ENCODE assay signal across 8 cellular contexts in the genomic region with DNA sequence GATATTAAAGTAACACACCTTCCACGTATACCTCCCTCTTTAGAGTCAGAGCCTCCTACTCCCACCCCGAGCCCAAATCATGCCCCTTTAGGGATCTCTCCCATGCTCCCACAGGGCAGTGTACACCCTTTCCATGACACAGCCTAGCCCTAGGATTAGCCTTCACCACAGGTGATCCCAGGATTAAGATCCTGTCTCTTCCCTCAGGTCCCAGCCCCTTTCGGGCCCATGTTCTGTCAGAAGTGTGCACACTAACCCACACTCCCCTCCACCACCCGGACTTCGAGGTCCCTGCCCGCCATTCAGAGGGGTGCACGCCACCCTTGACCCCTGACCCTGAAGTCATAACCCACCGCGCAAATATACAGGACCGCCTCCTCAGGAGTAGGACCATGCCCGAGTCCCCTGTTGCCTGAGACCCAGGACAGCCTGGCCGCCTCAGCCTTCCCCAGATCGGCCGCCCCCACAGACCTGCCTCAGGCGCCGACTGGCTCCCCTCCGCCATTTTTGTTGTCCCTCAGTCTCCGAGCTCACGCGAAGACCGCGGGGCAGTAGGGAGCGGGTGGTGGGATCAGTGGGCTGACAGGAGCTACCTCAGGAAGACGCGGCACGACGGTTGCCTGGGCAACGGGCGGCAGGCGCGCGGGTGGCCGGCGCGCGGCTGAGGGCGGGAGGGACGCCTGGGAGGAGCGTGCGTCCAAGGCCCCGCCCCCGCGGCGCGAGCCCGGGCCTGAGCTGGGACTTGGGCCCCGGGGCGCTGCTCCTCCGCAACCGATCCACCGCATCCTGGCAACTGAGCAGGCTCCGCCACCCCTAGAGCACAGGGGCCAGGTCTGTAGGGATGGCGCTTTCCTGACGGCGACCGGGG. TPM values are rescaled to one million over a fixed set of nuclear protein-coding genes. Genes with fewer than 3 reads are reported as not detected.
DNase-seq lines count a peak whose midpoint lies in the region; ATAC-seq and TF ChIP-seq lines count a peak whose summit lies in the region.

Gene AGBL4 (minus strand): TSS at position 663 of the 868 bp plus-strand sequence.

- CTCF ChIA-PET in Caco-2 (lab: Charles Lee) (no interaction called here), WTC11 (lab: Charles Lee) (interaction anchor here (1.0 to 3.0 kb wide), 12 partner anchors 8 to 1153 kb away, joined by 3 to 44 read pairs (median 4); no protein-coding TSS in a partner anchor)

- peak; percentile 23 to 37 for DNase-seq in Caco-2
- DNase-seq in LNCaP clone FGC (ENCODE audit: low read depth) = peak; percentile 13
- DNase-seq in WTC11 (ENCODE audit: low spot score) = peak; percentile 82
- peak; percentile 70 for DNase-seq in osteoblast (ENCODE audit: insufficient read length, low spot score, missing footprints)
- DNase-seq in HFFc6 = no peak
- no peak for DNase-seq in MV-4-11 (lab: John Stamatoyannopoulos, UW)

- no peaks in the 10 kb centered on the region for H4K20me1 ChIP-seq in osteoblast (ENCODE audit: insufficient read depth, low read length)

- H3K27me3 ChIP-seq in Caco-2 (replicated peaks; ENCODE audit: control insufficient read depth, insufficient read depth, low read length) (no peaks in the 10 kb centered on the region), gastroesophageal sphincter (peaks cover 35% of the 10 kb centered on the region), osteoblast (ENCODE audit: insufficient read depth, low read length) (no peaks in the 10 kb centered on the region)

- no peak for TF ChIP-seq EP300 in gastroesophageal sphincter (IDR thresholded peaks at IDR 0.05)

- no TSS peak for BruUV-seq in Caco-2 (replicated peaks; lab: Mats Ljungman, UMichigan)

- no peaks in the 10 kb centered on the region for H3K4me1 Mint-ChIP-seq in Caco-2 (ENCODE audit: low read depth, unreplicated experiment)
- H3K4me1 Mint-ChIP-seq in WTC11 = peaks cover 6% of the 10 kb centered on the region; the same call in 1 of the 2 replicates
- no peaks in the 10 kb centered on the region for H3K4me1 Mint-ChIP-seq in HFFc6 (ENCODE audit: low read depth)

- no peak within 1 kb of the TSS for H3K27ac Mint-ChIP-seq in Caco-2 (ENCODE audit: unreplicated experiment)
- H3K27ac Mint-ChIP-seq in WTC11 = no peak within 1 kb of the TSS
- H3K27ac Mint-ChIP-seq in HFFc6 = no peak within 1 kb of the TSS

- H3K4me3 ChIP-seq in Caco-2 (ENCODE audit: low read depth, low read length) = peak within 1 kb of the TSS; percentile 33
- peak within 1 kb of the TSS; percentile 62 for H3K4me3 ChIP-seq in LNCaP clone FGC (ENCODE audit: low read depth, low read length)
- H3K4me3 ChIP-seq in gastroesophageal sphincter = peak within 1 kb of the TSS; percentile 29 to 55
- H3K4me3 ChIP-seq in osteoblast (ENCODE audit: insufficient read depth, low read length) = peak within 1 kb of the TSS; percentile 64

- no peak for TF ChIP-seq POLR2A in gastroesophageal sphincter (IDR thresholded peaks at IDR 0.05)

- no peaks in the 10 kb centered on the region for H3K79me2 ChIP-seq in osteoblast (ENCODE audit: insufficient read depth, low read length)

- peak within 1 kb of the TSS; percentile 60 for H3K4me2 ChIP-seq in osteoblast (ENCODE audit: insufficient read depth, low read length)

- H3K9me3 ChIP-seq in Caco-2 = no peaks in the 10 kb centered on the region
- no peaks in the 10 kb centered on the region for H3K9me3 ChIP-seq in gastroesophageal sphincter
- H3K9me3 ChIP-seq in osteoblast (ENCODE audit: low read depth, low read length) = no peaks in the 10 kb centered on the region

- ATAC-seq in WTC11 (peak; percentile 96), gastroesophageal sphincter (peak; percentile 77), GM18868 (IDR thresholded peaks at IDR 0.05; ENCODE audit: unreplicated experiment) (no peak)

- H2AFZ ChIP-seq in osteoblast (ENCODE audit: low read length) = peak within 1 kb of the TSS; percentile 65

- TF ChIP-seq CTCF in Caco-2 (IDR thresholded peaks at IDR 0.05; ENCODE audit: insufficient read depth in 1 of 2, low read depth in 1 of 2, low read length in 1 of 2, severe bottlenecking in 1 of 2, unreplicated experiment in 1 of 2) = no peak
- no peak for TF ChIP-seq CTCF in LNCaP clone FGC (IDR thresholded peaks at IDR 0.05; ENCODE audit: control insufficient read depth, extremely low read depth, insufficient read depth)
- TF ChIP-seq CTCF in WTC11 (IDR thresholded peaks at IDR 0.05) = no peak
- TF ChIP-seq CTCF in gastroesophageal sphincter (IDR thresholded peaks at IDR 0.05) = no peak
- TF ChIP-seq CTCF in osteoblast (IDR thresholded peaks at IDR 0.05; ENCODE audit: extremely low read depth, low read depth, low read length) = no peak
- TF ChIP-seq CTCF in HFFc6 (IDR thresholded peaks at IDR 0.05) = no peak

- no peaks in the 10 kb centered on the region for H3K36me3 Mint-ChIP-seq in Caco-2 (ENCODE audit: insufficient read depth, unreplicated experiment)
- H3K36me3 Mint-ChIP-seq in WTC11 = no peaks in the 10 kb centered on the region
- no peaks in the 10 kb centered on the region for H3K36me3 Mint-ChIP-seq in HFFc6 (ENCODE audit: low read depth)

- H3K4me1 ChIP-seq in Caco-2 (no peaks in the 10 kb centered on the region), gastroesophageal sphincter (peaks cover 0 to 13% (median 4%) of the 10 kb centered on the region in 3 donors), osteoblast (ENCODE audit: insufficient read depth, low read length) (no peaks in the 10 kb centered on the region)

- H3K9me3 Mint-ChIP-seq in Caco-2 (ENCODE audit: unreplicated experiment) (no peaks in the 10 kb centered on the region), WTC11 (no peaks in the 10 kb centered on the region), HFFc6 (peaks cover 14% of the 10 kb centered on the region)

- intact Hi-C loops in Caco-2 (cut with micrococcal nuclease; ENCODE audit: unreplicated experiment) = no loop called here

- H3K36me3 ChIP-seq in Caco-2 (ENCODE audit: control insufficient read depth, insufficient read depth, low read length) (no peaks in the 10 kb centered on the region), gastroesophageal sphincter (no peaks in the 10 kb centered on the region), osteoblast (ENCODE audit: insufficient read depth, low read length) (no peaks in the 10 kb centered on the region)

- H3K4me3 Mint-ChIP-seq in Caco-2 (ENCODE audit: unreplicated experiment) (peak within 1 kb of the TSS; percentile 53), WTC11 (no peak within 1 kb of the TSS), HFFc6 (no peak within 1 kb of the TSS)

- H3K27ac ChIP-seq in gastroesophageal sphincter = no peak within 1 kb of the TSS
- no peak within 1 kb of the TSS for H3K27ac ChIP-seq in osteoblast (ENCODE audit: low read depth, low read length)

- POLR2A ChIA-PET in Caco-2 (lab: Charles Lee) (no interaction called here), WTC11 (lab: Charles Lee) (no interaction called here)

- WGBS in gastroesophageal sphincter (ENCODE audit: low coverage in 1 of 2), 2 donors = 47% methylated on average over 4 of the region's 56 CpGs; no CpG with 5 or more reads in 1 of the 2 donors

- H3K27me3 Mint-ChIP-seq in Caco-2 (ENCODE audit: insufficient read depth, unreplicated experiment) = peaks cover 3% of the 10 kb centered on the region
- H3K27me3 Mint-ChIP-seq in WTC11 (ENCODE audit: low read depth) = peaks cover 22% of the 10 kb centered on the region
- no peaks in the 10 kb centered on the region for H3K27me3 Mint-ChIP-seq in HFFc6 (ENCODE audit: insufficient read depth)

TF ChIP-seq in WTC11, 78 proteins besides CTCF, POLR2A, EP300 and RAD21 (continues in another document):
- TF ChIP-seq, protein P1, sequence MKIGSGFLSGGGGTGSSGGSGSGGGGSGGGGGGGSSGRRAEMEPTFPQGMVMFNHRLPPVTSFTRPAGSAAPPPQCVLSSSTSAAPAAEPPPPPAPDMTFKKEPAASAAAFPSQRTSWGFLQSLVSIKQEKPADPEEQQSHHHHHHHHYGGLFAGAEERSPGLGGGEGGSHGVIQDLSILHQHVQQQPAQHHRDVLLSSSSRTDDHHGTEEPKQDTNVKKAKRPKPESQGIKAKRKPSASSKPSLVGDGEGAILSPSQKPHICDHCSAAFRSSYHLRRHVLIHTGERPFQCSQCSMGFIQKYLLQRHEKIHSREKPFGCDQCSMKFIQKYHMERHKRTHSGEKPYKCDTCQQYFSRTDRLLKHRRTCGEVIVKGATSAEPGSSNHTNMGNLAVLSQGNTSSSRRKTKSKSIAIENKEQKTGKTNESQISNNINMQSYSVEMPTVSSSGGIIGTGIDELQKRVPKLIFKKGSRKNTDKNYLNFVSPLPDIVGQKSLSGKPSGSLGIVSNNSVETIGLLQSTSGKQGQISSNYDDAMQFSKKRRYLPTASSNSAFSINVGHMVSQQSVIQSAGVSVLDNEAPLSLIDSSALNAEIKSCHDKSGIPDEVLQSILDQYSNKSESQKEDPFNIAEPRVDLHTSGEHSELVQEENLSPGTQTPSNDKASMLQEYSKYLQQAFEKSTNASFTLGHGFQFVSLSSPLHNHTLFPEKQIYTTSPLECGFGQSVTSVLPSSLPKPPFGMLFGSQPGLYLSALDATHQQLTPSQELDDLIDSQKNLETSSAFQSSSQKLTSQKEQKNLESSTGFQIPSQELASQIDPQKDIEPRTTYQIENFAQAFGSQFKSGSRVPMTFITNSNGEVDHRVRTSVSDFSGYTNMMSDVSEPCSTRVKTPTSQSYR (CRISPR knock-in tag; IDR thresholded peaks at IDR 0.05) = no peak
- TF ChIP-seq MAX (CRISPR knock-in tag; IDR thresholded peaks at IDR 0.05) (no peak), TEAD1 (CRISPR knock-in tag; IDR thresholded peaks at IDR 0.05) (no peak), FOXP1 (CRISPR knock-in tag; IDR thresholded peaks at IDR 0.05; ENCODE audit: borderline replicate concordance) (no peak)
- TF ChIP-seq, protein P2, sequence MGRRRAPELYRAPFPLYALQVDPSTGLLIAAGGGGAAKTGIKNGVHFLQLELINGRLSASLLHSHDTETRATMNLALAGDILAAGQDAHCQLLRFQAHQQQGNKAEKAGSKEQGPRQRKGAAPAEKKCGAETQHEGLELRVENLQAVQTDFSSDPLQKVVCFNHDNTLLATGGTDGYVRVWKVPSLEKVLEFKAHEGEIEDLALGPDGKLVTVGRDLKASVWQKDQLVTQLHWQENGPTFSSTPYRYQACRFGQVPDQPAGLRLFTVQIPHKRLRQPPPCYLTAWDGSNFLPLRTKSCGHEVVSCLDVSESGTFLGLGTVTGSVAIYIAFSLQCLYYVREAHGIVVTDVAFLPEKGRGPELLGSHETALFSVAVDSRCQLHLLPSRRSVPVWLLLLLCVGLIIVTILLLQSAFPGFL (CRISPR knock-in tag; IDR thresholded peaks at IDR 0.05; ENCODE audit: borderline replicate concordance) = no peak

RNA-seq across cellular contexts. Expression of gene AGBL4, which starts in this region (rescaled TPM):
- total RNA-seq in Caco-2 (2022) (not detected in 2 replicates), WTC11 (2021) (0.30 to 0.87 TPM (median 0.32 TPM) in 3 replicates), gastroesophageal sphincter (1 to 10 TPM in 1 of 4 donors, not detected in 3; 1.6 TPM), osteoblast (not detected in 2 replicates)
- not detected for total RNA-seq in HFFc6 (2021; fragmentation: NEBNext Ultra II Directional; extraction: Animal tissue kit (Norgen Biotek cat#: 25700))

Comparison
In these comparisons a context has a peak if more than half of its experiments do, and no peak if none do; other contexts are left out.
1. Peak in DNase-seq and H3K4me3 ChIP-seq in Caco-2; RNA of the gene not detected or under 1 TPM.
2. Peak in DNase-seq and ATAC-seq in WTC11; RNA of the gene not detected or under 1 TPM.
3. Peak in DNase-seq, H3K4me3 ChIP-seq and H3K4me2 ChIP-seq in osteoblast; RNA of the gene not detected or under 1 TPM.